In genomic region chr20:44745560-44746366, GRCh38 we compare ENCODE assay signal across 8 cellular contexts. TPM values are rescaled to one million over a fixed set of nuclear protein-coding genes. Genes with fewer than 3 reads are reported as not detected.
DNase-seq lines count a peak whose midpoint lies in the region; ATAC-seq, FAIRE-seq and TF ChIP-seq lines count a peak whose summit lies in the region.

TSS of gene KCNK15 (plus strand) at chr20:44745865. CDS start at chr20:44745911, 46 bp downstream.

- peaks cover 15% of the 10 kb centered on the region for H3K36me3 Mint-ChIP-seq in Calu3 (ENCODE audit: insufficient read depth, unreplicated experiment)

- FAIRE-seq in keratinocyte (lab: Jason Lieb, UNC) = no peak

- H3K9me3 ChIP-seq in SJSA1 (replicated peaks) = no peaks in the 10 kb centered on the region
- H3K9me3 ChIP-seq in keratinocyte (ENCODE audit: control insufficient read depth, low read depth, low read length) = no peaks in the 10 kb centered on the region

- H3K27ac ChIP-seq in SJSA1 (no peak within 1 kb of the TSS), keratinocyte (ENCODE audit: control insufficient read depth, insufficient read depth, low read length) (no peak within 1 kb of the TSS)

- BruUV-seq in Calu3 (replicated peaks; lab: Mats Ljungman, UMichigan) = no TSS peak

- peak; percentile 38 for DNase-seq in Calu3
- DNase-seq in SJSA1 (ENCODE audit: low read depth in 1 of 2, low spot score in 2 of 2) = no peak
- DNase-seq in astrocyte of the spinal cord (ENCODE audit: low read depth, low spot score) = no peak
- DNase-seq in keratinocyte (ENCODE audit: low read depth, low spot score) = no peak
- DNase-seq in stimulated activated CD4-positive, alpha-beta T cell treated with anti-CD3 and anti-CD28 coated beads, Interleukin-2, amount 100 ng/mL, for 4 hours (ENCODE audit: low read depth) = peak; percentile 65
- no peak for DNase-seq in iPS-NIHi7 (ENCODE audit: extremely low spot score)

- CTCF ChIA-PET in Calu3 (lab: Charles Lee) = no interaction called here

- peaks cover 10% of the 10 kb centered on the region for H3K4me1 ChIP-seq in SJSA1 (replicated peaks)
- peaks cover 8% of the 10 kb centered on the region for H3K4me1 ChIP-seq in keratinocyte (ENCODE audit: control insufficient read depth, extremely low read depth, insufficient read depth, low read length)

- no peaks in the 10 kb centered on the region for H3K79me2 ChIP-seq in keratinocyte (ENCODE audit: control insufficient read depth, insufficient read depth, low read length)

- dilution Hi-C loops in keratinocyte (cut with MboI; ENCODE audit: extremely low pct_ligation_motif_present, low sequenced_read_pairs) = no loop called here

- peak within 1 kb of the TSS; percentile 47 for H3K4me3 Mint-ChIP-seq in Calu3 (ENCODE audit: low read depth, unreplicated experiment)

- H3K27me3 ChIP-seq in SJSA1 (replicated peaks) (peaks cover 62% of the 10 kb centered on the region), keratinocyte (ENCODE audit: control insufficient read depth, extremely low read depth, insufficient read depth, low read length) (peaks cover 67% of the 10 kb centered on the region)

- H3K36me3 ChIP-seq in SJSA1 = no peaks in the 10 kb centered on the region
- no peaks in the 10 kb centered on the region for H3K36me3 ChIP-seq in keratinocyte (ENCODE audit: control insufficient read depth in 2 of 2, extremely low read depth in 1 of 2, insufficient read depth in 2 of 2, low read length in 2 of 2)

- no peaks in the 10 kb centered on the region for H3K9me1 ChIP-seq in keratinocyte (ENCODE audit: control insufficient read depth, extremely low read depth, insufficient read depth, low read length)

- no peaks in the 10 kb centered on the region for H3K9me3 Mint-ChIP-seq in Calu3 (ENCODE audit: low read depth, unreplicated experiment)

- intact Hi-C loops in Calu3 (cut with micrococcal nuclease; ENCODE audit: unreplicated experiment) = loop anchor here (5.0 kb wide), 1 partner anchor 142 kb away; the partner anchor contains the start of gene YWHAB

- peaks cover 49% of the 10 kb centered on the region for H3K27me3 Mint-ChIP-seq in Calu3 (ENCODE audit: unreplicated experiment)

- peak within 1 kb of the TSS; percentile 40 for H3K9ac ChIP-seq in keratinocyte (ENCODE audit: control insufficient read depth, extremely low read depth, insufficient read depth, low read length)

- H3K4me3 ChIP-seq in SJSA1 = peak within 1 kb of the TSS; percentile 26
- peak within 1 kb of the TSS; percentile 26 for H3K4me3 ChIP-seq in astrocyte of the spinal cord (ENCODE audit: low read depth, low read length)
- peak within 1 kb of the TSS; percentile 20 to 57 (median 50) for H3K4me3 ChIP-seq in keratinocyte (ENCODE audit: control insufficient read depth in 2 of 3, extremely low read depth in 1 of 3, insufficient read depth in 2 of 3, low read depth in 1 of 3, low read length in 3 of 3)

- peaks cover 5% of the 10 kb centered on the region for H4K20me1 ChIP-seq in keratinocyte (ENCODE audit: control insufficient read depth, extremely low read depth, insufficient read depth, low read length)

- no peak for TF ChIP-seq CTCF in Calu3 (IDR thresholded peaks at IDR 0.05; ENCODE audit: unreplicated experiment)
- TF ChIP-seq CTCF in astrocyte of the spinal cord (IDR thresholded peaks at IDR 0.05; ENCODE audit: low read depth, low read length) = no peak
- TF ChIP-seq CTCF in keratinocyte (optimal IDR thresholded peaks at IDR 0.05 in 1 of 3, IDR thresholded peaks at IDR 0.05 in 1 of 3, conservative IDR thresholded peaks at IDR 0.05 in 1 of 3; ENCODE audit: extremely low read depth in 1 of 3, insufficient read depth in 2 of 3, low read length in 3 of 3) = no peak

- no peak for ATAC-seq in GM19023 (IDR thresholded peaks at IDR 0.05; ENCODE audit: unreplicated experiment)
- ATAC-seq in HG03565 (IDR thresholded peaks at IDR 0.05; ENCODE audit: unreplicated experiment) = no peak

- peak within 1 kb of the TSS; percentile 97 for H3K27ac Mint-ChIP-seq in Calu3 (ENCODE audit: unreplicated experiment)

- in situ Hi-C loops in astrocyte of the spinal cord (cut with HindIII; ENCODE audit: low sequenced_read_pairs) = no loop called here

- peaks cover 27% of the 10 kb centered on the region for H3K4me1 Mint-ChIP-seq in Calu3 (ENCODE audit: low read depth, unreplicated experiment)

- H3K4me2 ChIP-seq in keratinocyte (ENCODE audit: control insufficient read depth, extremely low read depth, insufficient read depth, low read depth, low read length) = peak within 1 kb of the TSS; percentile 71

- peak within 1 kb of the TSS; percentile 64 for H2AFZ ChIP-seq in keratinocyte (ENCODE audit: control insufficient read depth, low read length)

RNA-seq across cellular contexts. Expression of gene KCNK15, which starts in this region (rescaled TPM):
- total RNA-seq in Calu3 (2022) = 1.5 and 4.8 TPM in 2 replicates
- total RNA-seq in SJSA1 (2014; rRNA removed; shearing (Covaris generic)) = not detected in 2 replicates
- polyA plus RNA-seq in keratinocyte = 0.03 TPM in 1 of 3 replicates, not detected in the others
- polyA plus RNA-seq in keratinocyte (2011; ENCODE audit: low read depth) = 0.14 TPM
- not detected in 2 replicates for polyA plus RNA-seq in keratinocyte (2011; cell fraction: cytosol; rRNA removed)
- 0.05 TPM in 1 of 2 replicates, not detected in the other for polyA plus RNA-seq in keratinocyte (2011; cell fraction: nucleus; rRNA removed)
- 0.17 TPM in 1 of 2 replicates, not detected in the other for polyA plus RNA-seq in keratinocyte (2012; ENCODE audit: low replicate concordance)
- polyA minus RNA-seq in keratinocyte = 0.16 TPM in 1 of 3 replicates, not detected in the others
- polyA minus RNA-seq in keratinocyte (2011; cell fraction: cytosol; rRNA and poly(A)+ RNA removed) = 1.7 TPM
- polyA minus RNA-seq in keratinocyte (2011; cell fraction: nucleus; rRNA and poly(A)+ RNA removed) = 0.31 and 0.32 TPM in 2 replicates

Comparison
In these comparisons a context has a peak if more than half of its experiments do, and no peak if none do; other contexts are left out.
1. DNase-seq: peak in Calu3 (single experiment) and stimulated activated CD4-positive, alpha-beta T cell treated with anti-CD3 and anti-CD28 coated beads, Interleukin-2, amount 100 ng/mL, for 4 hours (single experiment); none in SJSA1 (0 of 2), astrocyte of the spinal cord (single experiment), keratinocyte (single experiment) and iPS-NIHi7 (single experiment).
2. Peak in every context shown above with its lines, with median percentiles within 50 percentile points of each other: H3K4me3 ChIP-seq.